In the genomic region with DNA sequence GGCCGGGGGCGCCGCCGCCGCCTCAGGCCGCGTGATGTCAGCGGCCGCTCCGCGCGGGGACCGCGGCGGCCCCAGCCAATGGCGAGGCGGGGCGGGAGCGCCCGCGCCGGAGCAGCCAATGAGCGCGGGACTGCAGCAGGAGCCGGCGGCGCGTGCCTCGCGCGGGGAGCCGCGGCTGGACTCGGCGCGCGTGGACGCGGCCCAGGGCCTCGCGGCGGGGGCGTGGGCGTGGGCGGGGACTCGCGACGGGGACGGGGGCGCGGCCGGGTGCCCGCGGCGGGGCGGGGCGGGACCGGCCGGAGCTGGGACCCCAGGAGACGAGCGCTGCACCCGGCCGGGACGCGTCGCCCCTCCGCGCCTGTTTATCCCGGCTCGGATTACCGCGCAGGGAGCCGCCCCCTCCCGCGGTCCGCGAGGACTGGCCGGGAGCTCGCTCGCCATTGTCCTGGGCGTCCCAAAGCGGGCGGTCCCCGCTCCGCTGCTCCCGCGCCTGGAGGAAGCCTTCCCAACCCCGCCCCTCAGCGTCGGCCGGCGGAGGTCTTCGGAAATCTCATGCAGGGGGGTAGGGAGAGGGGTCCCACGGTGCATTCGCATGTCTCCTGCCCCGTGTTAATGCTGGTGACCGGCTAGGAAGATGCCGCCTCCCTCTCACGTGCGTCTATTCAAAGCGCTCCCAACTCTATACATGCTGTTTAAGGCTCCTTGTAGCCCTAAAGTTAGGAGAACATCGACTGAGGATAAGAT, we compare ENCODE assay signal across 1 cellular context.
A peak's percentile ranks its signal among the peaks of the same experiment; 100 is the strongest.
TF ChIP-seq lines count a peak whose summit lies in the region.

Gene RNF157, minus strand, starts transcription at position 33 of the 744 bp plus-strand sequence. CDS start 253 bp downstream, outside the sequence.

TF ChIP-seq in HEK293, 187 proteins besides CTCF, POLR2A, EP300 and RAD21 (continued from another document and continues in another):
- TF ChIP-seq, protein P1, sequence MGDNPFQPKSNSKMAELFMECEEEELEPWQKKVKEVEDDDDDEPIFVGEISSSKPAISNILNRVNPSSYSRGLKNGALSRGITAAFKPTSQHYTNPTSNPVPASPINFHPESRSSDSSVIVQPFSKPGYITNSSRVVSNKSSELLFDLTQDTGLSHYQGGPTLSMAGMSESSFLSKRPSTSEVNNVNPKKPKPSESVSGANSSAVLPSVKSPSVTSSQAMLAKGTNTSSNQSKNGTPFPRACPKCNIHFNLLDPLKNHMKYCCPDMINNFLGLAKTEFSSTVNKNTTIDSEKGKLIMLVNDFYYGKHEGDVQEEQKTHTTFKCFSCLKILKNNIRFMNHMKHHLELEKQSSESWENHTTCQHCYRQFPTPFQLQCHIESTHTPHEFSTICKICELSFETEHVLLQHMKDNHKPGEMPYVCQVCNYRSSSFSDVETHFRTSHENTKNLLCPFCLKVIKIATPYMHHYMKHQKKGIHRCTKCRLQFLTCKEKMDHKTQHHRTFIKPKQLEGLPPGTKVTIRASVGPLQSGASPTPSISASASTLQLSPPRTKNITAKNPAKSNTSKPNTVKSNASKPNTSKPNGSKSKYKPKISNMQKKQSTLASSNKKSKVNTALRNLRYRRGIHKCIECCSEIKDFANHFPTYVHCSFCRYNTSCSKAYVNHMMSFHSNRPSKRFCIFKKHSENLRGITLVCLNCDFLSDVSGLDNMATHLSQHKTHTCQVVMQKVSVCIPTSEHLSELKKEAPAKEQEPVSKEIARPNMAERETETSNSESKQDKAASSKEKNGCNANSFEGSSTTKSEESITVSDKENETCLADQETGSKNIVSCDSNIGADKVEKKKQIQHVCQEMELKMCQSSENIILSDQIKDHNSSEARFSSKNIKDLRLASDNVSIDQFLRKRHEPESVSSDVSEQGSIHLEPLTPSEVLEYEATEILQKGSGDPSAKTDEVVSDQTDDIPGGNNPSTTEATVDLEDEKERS (tag by site-specific recombination; IDR thresholded peaks at IDR 0.05): no peak
- TF ChIP-seq GLI2 (tag by site-specific recombination; IDR thresholded peaks at IDR 0.05; ENCODE audit: borderline replicate concordance, low read depth) (no peak), RBAK (tag by site-specific recombination; IDR thresholded peaks at IDR 0.05) (no peak), BCL11A (tag by site-specific recombination; IDR thresholded peaks at IDR 0.05; ENCODE audit: low read depth) (no peak), PATZ1 (tag by site-specific recombination; IDR thresholded peaks at IDR 0.05) (peak; percentile 85), ZNF175 (tag by site-specific recombination; IDR thresholded peaks at IDR 0.05) (no peak), FEZF1 (tag by site-specific recombination; IDR thresholded peaks at IDR 0.05) (no peak), ZNF10 (tag by site-specific recombination; IDR thresholded peaks at IDR 0.05) (peak; percentile 39; the same call in 1 of the 2 replicates), ZBTB8A (tag by site-specific recombination; IDR thresholded peaks at IDR 0.05) (peak; percentile 88), GLIS1 (tag by site-specific recombination; IDR thresholded peaks at IDR 0.05) (peak; percentile 67; the same call in 1 of the 2 replicates), ZNF837 (tag by site-specific recombination; IDR thresholded peaks at IDR 0.05) (no peak), KLF10 (tag by site-specific recombination; IDR thresholded peaks at IDR 0.05) (peak; percentile 51; the same call in 1 of the 2 replicates), ZNF335 (tag by site-specific recombination; conservative IDR thresholded peaks at IDR 0.05) (peak; percentile 85), ZBTB17 (tag by site-specific recombination; IDR thresholded peaks at IDR 0.05) (peak; percentile 57), YY2 (tag by site-specific recombination; IDR thresholded peaks at IDR 0.05) (no peak), ZNF629 (tag by site-specific recombination; IDR thresholded peaks at IDR 0.05) (0 out of 2 replicates have a peak, but pooled peaks have one; percentile 32), HOXA7 (CRISPR knock-in tag; IDR thresholded peaks at IDR 0.05; ENCODE audit: borderline replicate concordance) (no peak), ZNF548 (tag by site-specific recombination; IDR thresholded peaks at IDR 0.05) (no peak), ZNF596 (tag by site-specific recombination; IDR thresholded peaks at IDR 0.05) (peak; percentile 58; the same call in 1 of the 2 replicates), ZNF114 (tag by site-specific recombination; IDR thresholded peaks at IDR 0.05) (no peak), ZNF426 (tag by site-specific recombination; IDR thresholded peaks at IDR 0.05) (no peak), REST (tag by site-specific recombination; IDR thresholded peaks at IDR 0.05) (no peak; the same call in 1 of the 2 replicates), ZNF416 (tag by site-specific recombination; IDR thresholded peaks at IDR 0.05) (no peak), ZNF24 (tag by site-specific recombination; IDR thresholded peaks at IDR 0.05) (no peak), ZFP69B (tag by site-specific recombination; IDR thresholded peaks at IDR 0.05) (0 out of 2 replicates have a peak, but pooled peaks have one; percentile 34), ZNF555 (tag by site-specific recombination; conservative IDR thresholded peaks at IDR 0.05) (no peak), ZNF510 (tag by site-specific recombination; IDR thresholded peaks at IDR 0.05; ENCODE audit: insufficient replicate concordance) (no peak), MYNN (tag by site-specific recombination; IDR thresholded peaks at IDR 0.05; ENCODE audit: borderline replicate concordance) (no peak), ZEB2 (tag by site-specific recombination; IDR thresholded peaks at IDR 0.05) (peak; percentile 41; the same call in 1 of the 2 replicates), ZNF214 (tag by site-specific recombination; IDR thresholded peaks at IDR 0.05; ENCODE audit: borderline replicate concordance) (no peak), SCRT1 (tag by site-specific recombination; IDR thresholded peaks at IDR 0.05; ENCODE audit: borderline replicate concordance) (no peak), ZBTB6 (tag by site-specific recombination; IDR thresholded peaks at IDR 0.05) (no peak; the same call in 1 of the 2 replicates), ZNF266 (tag by site-specific recombination; IDR thresholded peaks at IDR 0.05; ENCODE audit: low read depth) (no peak), MEIS1 (CRISPR knock-in tag; IDR thresholded peaks at IDR 0.05; ENCODE audit: borderline replicate concordance) (no peak), ZBTB20 (tag by site-specific recombination; IDR thresholded peaks at IDR 0.05) (peak; percentile 27; the same call in 1 of the 2 replicates)
- TF ChIP-seq, protein P2, sequence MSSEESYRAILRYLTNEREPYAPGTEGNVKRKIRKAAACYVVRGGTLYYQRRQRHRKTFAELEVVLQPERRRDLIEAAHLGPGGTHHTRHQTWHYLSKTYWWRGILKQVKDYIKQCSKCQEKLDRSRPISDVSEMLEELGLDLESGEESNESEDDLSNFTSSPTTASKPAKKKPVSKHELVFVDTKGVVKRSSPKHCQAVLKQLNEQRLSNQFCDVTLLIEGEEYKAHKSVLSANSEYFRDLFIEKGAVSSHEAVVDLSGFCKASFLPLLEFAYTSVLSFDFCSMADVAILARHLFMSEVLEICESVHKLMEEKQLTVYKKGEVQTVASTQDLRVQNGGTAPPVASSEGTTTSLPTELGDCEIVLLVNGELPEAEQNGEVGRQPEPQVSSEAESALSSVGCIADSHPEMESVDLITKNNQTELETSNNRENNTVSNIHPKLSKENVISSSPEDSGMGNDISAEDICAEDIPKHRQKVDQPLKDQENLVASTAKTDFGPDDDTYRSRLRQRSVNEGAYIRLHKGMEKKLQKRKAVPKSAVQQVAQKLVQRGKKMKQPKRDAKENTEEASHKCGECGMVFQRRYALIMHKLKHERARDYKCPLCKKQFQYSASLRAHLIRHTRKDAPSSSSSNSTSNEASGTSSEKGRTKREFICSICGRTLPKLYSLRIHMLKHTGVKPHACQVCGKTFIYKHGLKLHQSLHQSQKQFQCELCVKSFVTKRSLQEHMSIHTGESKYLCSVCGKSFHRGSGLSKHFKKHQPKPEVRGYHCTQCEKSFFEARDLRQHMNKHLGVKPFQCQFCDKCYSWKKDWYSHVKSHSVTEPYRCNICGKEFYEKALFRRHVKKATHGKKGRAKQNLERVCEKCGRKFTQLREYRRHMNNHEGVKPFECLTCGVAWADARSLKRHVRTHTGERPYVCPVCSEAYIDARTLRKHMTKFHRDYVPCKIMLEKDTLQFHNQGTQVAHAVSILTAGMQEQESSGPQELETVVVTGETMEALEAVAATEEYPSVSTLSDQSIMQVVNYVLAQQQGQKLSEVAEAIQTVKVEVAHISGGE (tag by site-specific recombination; conservative IDR thresholded peaks at IDR 0.05; ENCODE audit: low read depth): no peak
- TF ChIP-seq, protein P3, sequence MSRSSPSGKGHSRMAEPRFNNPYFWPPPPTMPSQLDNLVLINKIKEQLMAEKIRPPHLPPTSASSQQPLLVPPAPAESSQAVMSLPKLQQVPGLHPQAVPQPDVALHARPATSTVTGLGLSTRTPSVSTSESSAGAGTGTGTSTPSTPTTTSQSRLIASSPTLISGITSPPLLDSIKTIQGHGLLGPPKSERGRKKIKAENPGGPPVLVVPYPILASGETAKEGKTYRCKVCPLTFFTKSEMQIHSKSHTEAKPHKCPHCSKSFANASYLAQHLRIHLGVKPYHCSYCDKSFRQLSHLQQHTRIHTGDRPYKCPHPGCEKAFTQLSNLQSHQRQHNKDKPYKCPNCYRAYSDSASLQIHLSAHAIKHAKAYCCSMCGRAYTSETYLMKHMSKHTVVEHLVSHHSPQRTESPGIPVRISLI (tag by site-specific recombination; IDR thresholded peaks at IDR 0.05): no peak
- TF ChIP-seq, protein P4, sequence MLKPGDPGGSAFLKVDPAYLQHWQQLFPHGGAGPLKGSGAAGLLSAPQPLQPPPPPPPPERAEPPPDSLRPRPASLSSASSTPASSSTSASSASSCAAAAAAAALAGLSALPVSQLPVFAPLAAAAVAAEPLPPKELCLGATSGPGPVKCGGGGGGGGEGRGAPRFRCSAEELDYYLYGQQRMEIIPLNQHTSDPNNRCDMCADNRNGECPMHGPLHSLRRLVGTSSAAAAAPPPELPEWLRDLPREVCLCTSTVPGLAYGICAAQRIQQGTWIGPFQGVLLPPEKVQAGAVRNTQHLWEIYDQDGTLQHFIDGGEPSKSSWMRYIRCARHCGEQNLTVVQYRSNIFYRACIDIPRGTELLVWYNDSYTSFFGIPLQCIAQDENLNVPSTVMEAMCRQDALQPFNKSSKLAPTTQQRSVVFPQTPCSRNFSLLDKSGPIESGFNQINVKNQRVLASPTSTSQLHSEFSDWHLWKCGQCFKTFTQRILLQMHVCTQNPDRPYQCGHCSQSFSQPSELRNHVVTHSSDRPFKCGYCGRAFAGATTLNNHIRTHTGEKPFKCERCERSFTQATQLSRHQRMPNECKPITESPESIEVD (tag by site-specific recombination; IDR thresholded peaks at IDR 0.05): no peak
- TF ChIP-seq, protein P5, sequence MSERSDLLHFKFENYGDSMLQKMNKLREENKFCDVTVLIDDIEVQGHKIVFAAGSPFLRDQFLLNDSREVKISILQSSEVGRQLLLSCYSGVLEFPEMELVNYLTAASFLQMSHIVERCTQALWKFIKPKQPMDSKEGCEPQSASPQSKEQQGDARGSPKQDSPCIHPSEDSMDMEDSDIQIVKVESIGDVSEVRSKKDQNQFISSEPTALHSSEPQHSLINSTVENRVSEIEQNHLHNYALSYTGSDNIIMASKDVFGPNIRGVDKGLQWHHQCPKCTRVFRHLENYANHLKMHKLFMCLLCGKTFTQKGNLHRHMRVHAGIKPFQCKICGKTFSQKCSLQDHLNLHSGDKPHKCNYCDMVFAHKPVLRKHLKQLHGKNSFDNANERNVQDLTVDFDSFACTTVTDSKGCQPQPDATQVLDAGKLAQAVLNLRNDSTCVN (tag by site-specific recombination; optimal IDR thresholded peaks at IDR 0.05): peak; percentile 89
